ENCODE assay signal across 8 cellular contexts in genomic region chr1:98662354-98662665, GRCh38. TPM values are rescaled to one million over a fixed set of nuclear protein-coding genes. Genes with fewer than 3 reads are reported as not detected.
DNase-seq lines count a peak whose midpoint lies in the region; ATAC-seq and TF ChIP-seq lines count a peak whose summit lies in the region.

No MANE protein-coding gene starts in this region.

- DNase-seq in SK-N-DZ (ENCODE audit: low spot score): peak; percentile 21
- peak; percentile 64 for DNase-seq in fibroblast of peridontal ligament (ENCODE audit: extremely low read depth)
- DNase-seq in neural crest cell (ENCODE audit: low read depth, low spot score): no peak
- no peak for DNase-seq in SIG-M5 (lab: John Stamatoyannopoulos, UW)
- no peak for DNase-seq in NCI-H1694 treated with DMSO at 0.1 percent for 48 hours (lab: John Stamatoyannopoulos, UW)

- H3K4me1 Mint-ChIP-seq in neural crest cell: peaks cover 27% of the 10 kb centered on the region

- no peak for ATAC-seq in GM21526 (IDR thresholded peaks at IDR 0.05; ENCODE audit: low FRiP score, unreplicated experiment)
- ATAC-seq in HG03135 (IDR thresholded peaks at IDR 0.05; ENCODE audit: unreplicated experiment): no peak

- H3K4me3 ChIP-seq in GM08714 (ENCODE audit: low read length): peak overlapping the region; percentile 52

- H3K9me3 Mint-ChIP-seq in neural crest cell: no peaks in the 10 kb centered on the region

- no peaks in the 10 kb centered on the region for H3K36me3 Mint-ChIP-seq in neural crest cell (ENCODE audit: low read depth)

- peak overlapping the region; percentile 99 for H3K4me3 Mint-ChIP-seq in neural crest cell

- H3K27me3 Mint-ChIP-seq in neural crest cell (ENCODE audit: low read depth): peaks cover 4% of the 10 kb centered on the region

- H3K27ac Mint-ChIP-seq in neural crest cell (ENCODE audit: unreplicated experiment): peak overlapping the region; percentile 91

- TF ChIP-seq CTCF in neural crest cell (conservative IDR thresholded peaks at IDR 0.05): no peak

RNA-seq across cellular contexts. Expression of gene SNX7, which starts 0.8 kb away (rescaled TPM):
- polyA plus RNA-seq in SK-N-DZ (2014; cell fraction: cytosol; rRNA removed): 13.8 and 14.6 TPM in 2 replicates
- 6.1 and 7.2 TPM in 2 replicates for polyA plus RNA-seq in SK-N-DZ (2014; cell fraction: nucleus; rRNA removed)
- total RNA-seq in neural crest cell: 17.5 TPM in 2 replicates

Comparison
In these comparisons a context has a peak if more than half of its experiments do, and no peak if none do; other contexts are left out.
1. DNase-seq: peak in SK-N-DZ (single experiment) and fibroblast of peridontal ligament (single experiment); none in neural crest cell (single experiment), SIG-M5 (single experiment) and NCI-H1694 treated with DMSO at 0.1 percent for 48 hours (single experiment).